ENCODE assay signal across 8 cellular contexts in genomic region chr12:96578526-96579125, GRCh38.
DNase-seq lines count a peak whose midpoint lies in the region; ATAC-seq, FAIRE-seq and TF ChIP-seq lines count a peak whose summit lies in the region.

No MANE protein-coding gene starts in this region.

- H3K4me1 Mint-ChIP-seq in type B pancreatic cell (ENCODE audit: unreplicated experiment) = peaks cover 8% of the 10 kb centered on the region
- no peaks in the 10 kb centered on the region for H3K4me1 Mint-ChIP-seq in activated naive CD4-positive, alpha-beta T cell treated with anti-CD3 and anti-CD28 coated beads, Interleukin-2, amount 10 ng/mL, durations not matched to agents 7 days and 5 days

- H4K20me1 ChIP-seq in GM12878 (ENCODE audit: control insufficient read depth, insufficient read depth) = no peaks in the 10 kb centered on the region

- in situ Hi-C loops in GM12878 (cut with MboI) = loop anchor here (10.0 to 25.0 kb wide), 3 partner anchors 726 to 1384 kb away; no protein-coding TSS in a partner anchor

- ATAC-seq in GM21423 (IDR thresholded peaks at IDR 0.05; ENCODE audit: unreplicated experiment) = peak; percentile 93
- ATAC-seq in HG03565 (IDR thresholded peaks at IDR 0.05; ENCODE audit: unreplicated experiment) = peak; percentile 92
- peak; percentile 99 for ATAC-seq in GM12878

- no peak for TF ChIP-seq EP300 in GM12878 (IDR thresholded peaks at IDR 0.05; ENCODE audit: borderline replicate concordance in 1 of 2, control insufficient read depth in 1 of 2, low read depth in 2 of 2, low read length in 2 of 2)

- H3K79me2 ChIP-seq in GM12878 (ENCODE audit: control insufficient read depth, insufficient read depth, low read length) = no peaks in the 10 kb centered on the region

- POLR2A ChIA-PET in GM12878 (lab: Charles Lee) = no interaction called here

- no peaks in the 10 kb centered on the region; the same call in 1 of the 3 replicates for H3K9me3 ChIP-seq in GM12878 (replicated peaks; ENCODE audit: control insufficient read depth, insufficient read depth, low read length)

- FAIRE-seq in GM12878 (lab: Jason Lieb, UNC) = peak; percentile 86

- no peaks in the 10 kb centered on the region for H3K9me3 Mint-ChIP-seq in type B pancreatic cell
- H3K9me3 Mint-ChIP-seq in activated naive CD4-positive, alpha-beta T cell treated with anti-CD3 and anti-CD28 coated beads, Interleukin-2, amount 10 ng/mL, durations not matched to agents 7 days and 5 days = no peaks in the 10 kb centered on the region

- DNase-seq in GF-D8 (lab: John Stamatoyannopoulos, UW) (peak; percentile 1), NCI-H524 (lab: John Stamatoyannopoulos, UW) (peak; percentile 16 to 70), GM12878 (ENCODE audit: low read depth, low spot score) (peak; percentile 57), kidney tubule cell (ENCODE audit: low spot score) (peak; percentile 70), type B pancreatic cell (ENCODE audit: extremely low spot score, unreplicated experiment) (no peak)
- no peak for DNase-seq in activated naive CD4-positive, alpha-beta T cell treated with anti-CD3 and anti-CD28 coated beads, Interleukin-2, amount 10 ng/mL, durations not matched to agents 7 days and 5 days

- no peaks in the 10 kb centered on the region for H3K4me1 ChIP-seq in GM12878 (ENCODE audit: control insufficient read depth, insufficient read depth, low read length)

- H3K27me3 ChIP-seq in GM12878 (replicated peaks in 1 of 2; ENCODE audit: control insufficient read depth in 2 of 2, insufficient read depth in 2 of 2, low read length in 1 of 2) = no peaks in the 10 kb centered on the region

- peak overlapping the region; percentile 92 for H2AFZ ChIP-seq in GM12878 (ENCODE audit: control insufficient read depth, low read depth, low read length)

- no peaks in the 10 kb centered on the region for H3K36me3 ChIP-seq in GM12878 (ENCODE audit: control insufficient read depth in 2 of 2, insufficient read depth in 2 of 2, low read length in 1 of 2)

- no peak overlapping the region for H3K4me3 ChIP-seq in GM12878

- no peak overlapping the region for H3K9ac ChIP-seq in GM12878 (ENCODE audit: control insufficient read depth, insufficient read depth, low read length)

- 0% methylated on average over 3 of the region's 3 CpGs for WGBS in GM12878 (ENCODE audit: insufficient coverage, insufficient replicate concordance, low lambda C conversion rate, missing lambda C conversion rate)

- intact Hi-C loops in GM12878 (cut with micrococcal nuclease; ENCODE audit: unreplicated experiment) = loop anchor here (1.0 to 5.0 kb wide), 5 partner anchors 407 to 1819 kb away; no protein-coding TSS in a partner anchor

- no peaks in the 10 kb centered on the region for H3K36me3 Mint-ChIP-seq in type B pancreatic cell
- no peaks in the 10 kb centered on the region for H3K36me3 Mint-ChIP-seq in activated naive CD4-positive, alpha-beta T cell treated with anti-CD3 and anti-CD28 coated beads, Interleukin-2, amount 10 ng/mL, durations not matched to agents 7 days and 5 days

- BruUV-seq in GM12878 (replicated peaks; lab: Mats Ljungman, UMichigan) = no TSS peak

- no peak overlapping the region for H3K4me2 ChIP-seq in GM12878 (ENCODE audit: control insufficient read depth, insufficient read depth)

- RAD21 ChIA-PET in GM12878 (lab: Charles Lee; ENCODE audit: unreplicated experiment) = interaction anchor here (0.9 to 3.7 kb wide), 11 partner anchors 31 to 409 kb away, joined by 3 to 16 read pairs (median 4); no protein-coding TSS in a partner anchor

- CTCF ChIA-PET in GM12878 (lab: Yijun Ruan, JAX) = interaction anchor here (0.6 to 5.8 kb wide), 30 partner anchors 10 to 1819 kb away, joined by 3 to 119 read pairs (median 4); partner anchors contain the start of gene CFAP54
- CTCF ChIA-PET in activated naive CD4-positive, alpha-beta T cell treated with anti-CD3 and anti-CD28 coated beads, Interleukin-2, amount 10 ng/mL, durations not matched to agents 7 days and 5 days (lab: Charles Lee) = interaction anchor here (0.7 to 1.8 kb wide), 11 partner anchors 56 to 1407 kb away, joined by 3 to 11 read pairs (median 8); no protein-coding TSS in a partner anchor

- no peak for TF ChIP-seq POLR2A in GM12878 (IDR thresholded peaks at IDR 0.05; ENCODE audit: low read depth, low read length)

- SMC1A ChIA-PET in GM12878 (lab: Charles Lee; ENCODE audit: uncharacterized antibody, unreplicated experiment) = interaction anchor here (0.7 to 4.4 kb wide), 26 partner anchors 22 to 1840 kb away, joined by 3 to 19 read pairs (median 4); no protein-coding TSS in a partner anchor

- peak; percentile 93 for TF ChIP-seq RAD21 in GM12878 (IDR thresholded peaks at IDR 0.05; ENCODE audit: insufficient read depth, low read depth, low read length)

- TF ChIP-seq CTCF in GM12878 (IDR thresholded peaks at IDR 0.05 in 2 of 3, conservative IDR thresholded peaks at IDR 0.05 in 1 of 3; ENCODE audit: control insufficient read depth in 2 of 3, extremely low read depth in 1 of 3, insufficient read depth in 1 of 3, low read depth in 3 of 3, low read length in 3 of 3) = peak; percentile 52 to 79 (median 57); a peak in 5 of 6 replicates
- peak; percentile 87 for TF ChIP-seq CTCF in type B pancreatic cell (conservative IDR thresholded peaks at IDR 0.05)

- H3K27me3 Mint-ChIP-seq in type B pancreatic cell = peaks cover 2% of the 10 kb centered on the region
- H3K27me3 Mint-ChIP-seq in activated naive CD4-positive, alpha-beta T cell treated with anti-CD3 and anti-CD28 coated beads, Interleukin-2, amount 10 ng/mL, durations not matched to agents 7 days and 5 days = no peaks in the 10 kb centered on the region

- H3K27ac ChIP-seq in GM12878 (ENCODE audit: control insufficient read depth, insufficient read depth) = no peak overlapping the region

- no peak overlapping the region for H3K27ac Mint-ChIP-seq in type B pancreatic cell
- no peak overlapping the region for H3K27ac Mint-ChIP-seq in activated naive CD4-positive, alpha-beta T cell treated with anti-CD3 and anti-CD28 coated beads, Interleukin-2, amount 10 ng/mL, durations not matched to agents 7 days and 5 days

- no peak overlapping the region for H3K4me3 Mint-ChIP-seq in type B pancreatic cell
- H3K4me3 Mint-ChIP-seq in activated naive CD4-positive, alpha-beta T cell treated with anti-CD3 and anti-CD28 coated beads, Interleukin-2, amount 10 ng/mL, durations not matched to agents 7 days and 5 days = no peak overlapping the region

TF ChIP-seq in GM12878, 131 proteins besides CTCF, POLR2A, EP300 and RAD21:
- TF ChIP-seq TARDBP (IDR thresholded peaks at IDR 0.05; ENCODE audit: borderline replicate concordance) (no peak), ZNF24 (IDR thresholded peaks at IDR 0.05) (0 out of 2 replicates have a peak, but pooled peaks have one; percentile 25), SKIL (IDR thresholded peaks at IDR 0.05; ENCODE audit: low read depth, poor library complexity, severe bottlenecking) (peak; percentile 19), SMC3 (IDR thresholded peaks at IDR 0.05; ENCODE audit: borderline replicate concordance, low read length) (peak; percentile 74; the same call in 1 of the 2 replicates), ZNF207 (IDR thresholded peaks at IDR 0.05; ENCODE audit: borderline replicate concordance) (no peak), YY1 (IDR thresholded peaks at IDR 0.05; ENCODE audit: low read depth, low read length) (peak; percentile 90; the same call in 1 of the 2 replicates), SMARCA5 (IDR thresholded peaks at IDR 0.05) (peak; percentile 51; the same call in 1 of the 2 replicates)

Comparison
In these comparisons a context has a peak if more than half of its experiments do, and no peak if none do; other contexts are left out.
1. DNase-seq: peak in GF-D8 (single experiment), NCI-H524 (2 of 2), GM12878 (single experiment) and kidney tubule cell (single experiment); none in type B pancreatic cell (single experiment) and activated naive CD4-positive, alpha-beta T cell treated with anti-CD3 and anti-CD28 coated beads, Interleukin-2, amount 10 ng/mL, durations not matched to agents 7 days and 5 days (single experiment).
2. Peak in every context shown above with its lines, with median percentiles within 50 percentile points of each other: ATAC-seq.